In genomic region chr12:57823131-57823907, GRCh38 we compare ENCODE assay signal across 20 cellular contexts. TPM values are rescaled to one million over a fixed set of nuclear protein-coding genes. Genes with fewer than 3 reads are reported as not detected.
DNase-seq lines count a peak whose midpoint lies in the region; ATAC-seq and TF ChIP-seq lines count a peak whose summit lies in the region.
"Had no signal": no experiment of that assay in that cellular context is flagged by ENCODE, and none has a peak within 500 bp of the region (broad histone marks: within the 10 kb centered on the region; RNA-seq: fewer than 3 reads in every experiment).

No MANE protein-coding gene starts in this region.

- in situ Hi-C loops in gastrocnemius medialis (cut with MboI; ENCODE audit: low sequenced_read_pairs in 4 of 4) = no loop called here

- no peak overlapping the region for H3K4me3 Mint-ChIP-seq in activated CD8-positive, alpha-beta memory T cell treated with anti-CD3 and anti-CD28 coated beads, Interleukin-2, amount 10 ng/mL, durations not matched to agents 7 days and 5 days
- H3K4me3 Mint-ChIP-seq in HFFc6 = no peak overlapping the region
- H3K4me3 Mint-ChIP-seq: activated CD4-positive, alpha-beta T cell treated with anti-CD3 and anti-CD28 coated beads for 36 hours; central memory CD8-positive, alpha-beta T cell had no signal

- intact Hi-C loops in esophagus muscularis mucosa (cut with DNase I) = no loop called here
- intact Hi-C loops in gastrocnemius medialis (cut with DNase I; ENCODE audit: low total_unique reads) = no loop called here

- H3K27me3 Mint-ChIP-seq in activated CD8-positive, alpha-beta memory T cell treated with anti-CD3 and anti-CD28 coated beads, Interleukin-2, amount 10 ng/mL, durations not matched to agents 7 days and 5 days = no peaks in the 10 kb centered on the region
- no peaks in the 10 kb centered on the region; the same call in none of the 2 replicates for H3K27me3 Mint-ChIP-seq in HFFc6 (ENCODE audit: insufficient read depth)
- H3K27me3 Mint-ChIP-seq: activated CD4-positive, alpha-beta T cell treated with anti-CD3 and anti-CD28 coated beads for 36 hours; central memory CD8-positive, alpha-beta T cell; naive B cell had no signal

- H3K36me3 ChIP-seq in esophagus muscularis mucosa (peaks cover 81 to 98% (median 92%) of the 10 kb centered on the region in 4 donors), gastrocnemius medialis (peaks cover 0 to 91% of the 10 kb centered on the region in 2 donors)

- H3K9me3 ChIP-seq in esophagus muscularis mucosa (no peaks in the 10 kb centered on the region), gastrocnemius medialis (no peaks in the 10 kb centered on the region)
- H3K9me3 ChIP-seq: A549 had no signal

- H3K27ac Mint-ChIP-seq in activated CD8-positive, alpha-beta memory T cell treated with anti-CD3 and anti-CD28 coated beads, Interleukin-2, amount 10 ng/mL, durations not matched to agents 7 days and 5 days = peak overlapping the region; percentile 10
- H3K27ac Mint-ChIP-seq in HFFc6 = peak overlapping the region; percentile 7; the same call in 1 of the 2 replicates
- H3K27ac Mint-ChIP-seq: activated CD4-positive, alpha-beta T cell treated with anti-CD3 and anti-CD28 coated beads for 36 hours had no signal

- no peak for ATAC-seq in activated CD8-positive, alpha-beta memory T cell treated with anti-CD3 and anti-CD28 coated beads, Interleukin-2, amount 10 ng/mL, durations not matched to agents 7 days and 5 days
- no peak for ATAC-seq in gastrocnemius medialis
- ATAC-seq: A549; activated CD4-positive, alpha-beta T cell treated with anti-CD3 and anti-CD28 coated beads for 36 hours had no signal

- H3K4me1 Mint-ChIP-seq in activated CD8-positive, alpha-beta memory T cell treated with anti-CD3 and anti-CD28 coated beads, Interleukin-2, amount 10 ng/mL, durations not matched to agents 7 days and 5 days = no peaks in the 10 kb centered on the region
- peaks cover 9% of the 10 kb centered on the region for H3K4me1 Mint-ChIP-seq in HFFc6 (ENCODE audit: low read depth)
- H3K4me1 Mint-ChIP-seq: activated CD4-positive, alpha-beta T cell treated with anti-CD3 and anti-CD28 coated beads for 36 hours had no signal

- peak overlapping the region in 3 of 4 donors; percentile 18 to 54 (median 28) for H3K27ac ChIP-seq in esophagus muscularis mucosa (replicated peaks in 1 of 4)
- peak overlapping the region; percentile 47 to 70 (median 57) for H3K27ac ChIP-seq in gastrocnemius medialis
- H3K27ac ChIP-seq: A549, C4-2B had no signal

- no peak for DNase-seq in activated CD8-positive, alpha-beta memory T cell treated with anti-CD3 and anti-CD28 coated beads, Interleukin-2, amount 10 ng/mL, durations not matched to agents 7 days and 5 days
- DNase-seq in activated CD8-positive, alpha-beta memory T cell treated with anti-CD3 and anti-CD28 coated beads, Interleukin-2, amount 50 U/mL, for 48 hours = no peak
- no peak for DNase-seq in HFFc6
- no peak for DNase-seq in esophagus muscularis mucosa (ENCODE audit: extremely low spot score)
- DNase-seq in gastrocnemius medialis = no peak
- DNase-seq in hippocampal formation (lab: John Stamatoyannopoulos, UW) = no peak
- DNase-seq in NCI-H526 treated with DMSO at 0.1 percent for 48 hours (lab: John Stamatoyannopoulos, UW) = no peak
- DNase-seq in 8988T = no peak
- DNase-seq: activated CD4-positive, alpha-beta T cell treated with anti-CD3 and anti-CD28 coated beads for 36 hours; DND-41; effector memory CD4-positive, alpha-beta T cell; naive B cell; NCI-H1092 treated with DMSO at 0.1 percent for 48 hours; stimulated activated CD4-positive, alpha-beta T cell treated with anti-CD3 and anti-CD28 coated beads, Interleukin-12 subunit alpha, Interleukin-12 subunit beta, amount 100 ng/mL, for 4 hours; stimulated activated naive CD4-positive, alpha-beta T cell; T1000 had no signal

- 74% methylated on average over 16 of the region's 17 CpGs for WGBS in esophagus muscularis mucosa

- no peak for TF ChIP-seq EP300 in esophagus muscularis mucosa (IDR thresholded peaks at IDR 0.05)

- no peaks in the 10 kb centered on the region for H3K9me3 Mint-ChIP-seq in activated CD8-positive, alpha-beta memory T cell treated with anti-CD3 and anti-CD28 coated beads, Interleukin-2, amount 10 ng/mL, durations not matched to agents 7 days and 5 days (ENCODE audit: low read depth)
- no peaks in the 10 kb centered on the region for H3K9me3 Mint-ChIP-seq in HFFc6
- H3K9me3 Mint-ChIP-seq: central memory CD8-positive, alpha-beta T cell; naive B cell had no signal

- H3K4me1 ChIP-seq in esophagus muscularis mucosa = peaks cover 31 to 82% (median 68%) of the 10 kb centered on the region in 4 donors
- H3K4me1 ChIP-seq in gastrocnemius medialis = peaks cover 10 to 21% of the 10 kb centered on the region in 2 donors
- H3K4me1 ChIP-seq: A549 had no signal

- no peaks in the 10 kb centered on the region for H3K27me3 ChIP-seq in esophagus muscularis mucosa
- H3K27me3 ChIP-seq in gastrocnemius medialis = no peaks in the 10 kb centered on the region

- TF ChIP-seq POLR2A in esophagus muscularis mucosa (IDR thresholded peaks at IDR 0.05; ENCODE audit: low read depth) (no peak), gastrocnemius medialis (IDR thresholded peaks at IDR 0.05) (no peak)

- H3K4me3 ChIP-seq in esophagus muscularis mucosa (no peak overlapping the region), gastrocnemius medialis (no peak overlapping the region)
- H3K4me3 ChIP-seq: A549, lung had no signal

- peaks cover 17% of the 10 kb centered on the region for H3K36me3 Mint-ChIP-seq in activated CD8-positive, alpha-beta memory T cell treated with anti-CD3 and anti-CD28 coated beads, Interleukin-2, amount 10 ng/mL, durations not matched to agents 7 days and 5 days
- H3K36me3 Mint-ChIP-seq in HFFc6 (ENCODE audit: low read depth) = peaks cover 33% of the 10 kb centered on the region

- TF ChIP-seq CTCF in HFFc6 (IDR thresholded peaks at IDR 0.05) (no peak), esophagus muscularis mucosa (IDR thresholded peaks at IDR 0.05) (no peak), gastrocnemius medialis (IDR thresholded peaks at IDR 0.05 in 4 of 5, conservative IDR thresholded peaks at IDR 0.05 in 1 of 5) (no peak)

- CTCF ChIA-PET in activated CD8-positive, alpha-beta memory T cell treated with anti-CD3 and anti-CD28 coated beads, Interleukin-2, amount 10 ng/mL, durations not matched to agents 7 days and 5 days (lab: Charles Lee) = interaction anchor here (1.0 to 1.3 kb wide), 2 partner anchors 82 to 84 kb away, joined by 3 to 6 read pairs; no protein-coding TSS in a partner anchor

RNA-seq across cellular contexts. Expression of gene AVIL, which starts 4.8 kb away (rescaled TPM):
- total RNA-seq in activated CD8-positive, alpha-beta memory T cell treated with anti-CD3 and anti-CD28 coated beads, Interleukin-2, amount 10 ng/mL, durations not matched to agents 7 days and 5 days = 1 to 10 TPM in 1 of 2 experiments, under 1 TPM in 1; 0.79 to 2.0 TPM
- 1 to 10 TPM in 1 of 6 experiments, under 1 TPM in 5; 0.14 to 1.1 (median 0.67) TPM for total RNA-seq in HFFc6 (2021; fragmentation: NEBNext Ultra II Directional; extraction: Animal tissue kit (Norgen Biotek cat#: 25700))
- 1 to 10 TPM; 2.2 to 5.8 (median 2.8) TPM for total RNA-seq in esophagus muscularis mucosa
- 10 to 100 TPM in 1 of 4 donors, 1 to 10 TPM in 2, under 1 TPM in 1; 0.78 to 22.7 (median 4.3) TPM for total RNA-seq in gastrocnemius medialis

RNA-seq across cellular contexts. Expression of gene CTDSP2, which starts 23.2 kb away (rescaled TPM):
- total RNA-seq in activated CD8-positive, alpha-beta memory T cell treated with anti-CD3 and anti-CD28 coated beads, Interleukin-2, amount 10 ng/mL, durations not matched to agents 7 days and 5 days = 100 to 1,000 TPM in 1 of 2 experiments, 10 to 100 TPM in 1; 76.2 to 103 TPM
- total RNA-seq in HFFc6 (2021; fragmentation: NEBNext Ultra II Directional; extraction: Animal tissue kit (Norgen Biotek cat#: 25700)) = 100 to 1,000 TPM in 5 of 6 experiments, 10 to 100 TPM in 1; 99.2 to 128 (median 111) TPM
- 100 to 1,000 TPM; 127 to 249 (median 196) TPM for total RNA-seq in esophagus muscularis mucosa
- total RNA-seq in gastrocnemius medialis = 100 to 1,000 TPM in 1 of 4 donors, 10 to 100 TPM in 3; 66.0 to 116 (median 83.4) TPM

RNA-seq across cellular contexts. Expression of gene TSFM, which starts 40.7 kb away (rescaled TPM):
- total RNA-seq in activated CD8-positive, alpha-beta memory T cell treated with anti-CD3 and anti-CD28 coated beads, Interleukin-2, amount 10 ng/mL, durations not matched to agents 7 days and 5 days = 10 to 100 TPM; 32.2 to 45.8 TPM
- 10 to 100 TPM; 28.6 to 36.8 (median 33.7) TPM for total RNA-seq in HFFc6 (2021; fragmentation: NEBNext Ultra II Directional; extraction: Animal tissue kit (Norgen Biotek cat#: 25700))
- 10 to 100 TPM; 17.6 to 38.4 (median 29.2) TPM for total RNA-seq in esophagus muscularis mucosa
- 10 to 100 TPM; 37.6 to 47.5 (median 40.1) TPM for total RNA-seq in gastrocnemius medialis

RNA-seq across cellular contexts. Expression of gene EEF1AKMT3, which starts 50.9 kb away (rescaled TPM):
- total RNA-seq in activated CD8-positive, alpha-beta memory T cell treated with anti-CD3 and anti-CD28 coated beads, Interleukin-2, amount 10 ng/mL, durations not matched to agents 7 days and 5 days = 1 to 10 TPM; 3.9 to 4.1 TPM
- 1 to 10 TPM; 6.3 to 9.0 (median 7.8) TPM for total RNA-seq in HFFc6 (2021; fragmentation: NEBNext Ultra II Directional; extraction: Animal tissue kit (Norgen Biotek cat#: 25700))
- total RNA-seq in esophagus muscularis mucosa (10 to 100 TPM in 2 of 4 donors, 1 to 10 TPM in 2; 6.6 to 13.2 (median 10.0) TPM), gastrocnemius medialis (1 to 10 TPM in 3 of 4 donors, under 1 TPM in 1; 0.82 to 2.0 (median 1.0) TPM)

RNA-seq across cellular contexts. Expression of gene METTL1, which starts 51.4 kb away (rescaled TPM):
- total RNA-seq in activated CD8-positive, alpha-beta memory T cell treated with anti-CD3 and anti-CD28 coated beads, Interleukin-2, amount 10 ng/mL, durations not matched to agents 7 days and 5 days = 10 to 100 TPM; 22.1 to 32.1 TPM
- total RNA-seq in HFFc6 (2021; fragmentation: NEBNext Ultra II Directional; extraction: Animal tissue kit (Norgen Biotek cat#: 25700)) = 10 to 100 TPM; 30.0 to 41.8 (median 36.0) TPM
- total RNA-seq in esophagus muscularis mucosa (1 to 10 TPM; 4.2 to 9.8 (median 5.7) TPM), gastrocnemius medialis (10 to 100 TPM in 3 of 4 donors, 1 to 10 TPM in 1; 6.5 to 22.7 (median 17.9) TPM)
